ENCODE assay signal across 1 cellular context in genomic region chrX:101390664-101391525, GRCh38.
TF ChIP-seq lines count a peak whose summit lies in the region.

RPL36A (plus strand) TSS chrX:101391011; CDS start chrX:101391044, 33 bp downstream.

TF ChIP-seq in K562, 482 proteins besides CTCF, POLR2A, EP300 and RAD21 (continued from another document and continues in another):
- no peak; the same call in 1 of the 2 replicates for TF ChIP-seq HMGXB4 (CRISPR knock-in tag; IDR thresholded peaks at IDR 0.05)
- peak; percentile 57; the same call in 1 of the 2 replicates for TF ChIP-seq POLR2AphosphoS2 (IDR thresholded peaks at IDR 0.05; ENCODE audit: low read length)
- no peak for TF ChIP-seq KHSRP (IDR thresholded peaks at IDR 0.05)
- peak; percentile 92 for TF ChIP-seq BRD9 (IDR thresholded peaks at IDR 0.05; ENCODE audit: low read depth, partially characterized antibody)
- TF ChIP-seq ZNF512 (tag; IDR thresholded peaks at IDR 0.05) = no peak
- TF ChIP-seq ZNF316 (IDR thresholded peaks at IDR 0.05) = no peak
- TF ChIP-seq STAT5B (CRISPR knock-in tag; IDR thresholded peaks at IDR 0.05) = no peak
- TF ChIP-seq ZNF717 (CRISPR knock-in tag; IDR thresholded peaks at IDR 0.05) = no peak
- TF ChIP-seq RUNX1 (IDR thresholded peaks at IDR 0.05; ENCODE audit: low read depth) = peak; percentile 42; the same call in 1 of the 2 replicates
- no peak for TF ChIP-seq ETS2 (tag; IDR thresholded peaks at IDR 0.05; ENCODE audit: borderline replicate concordance, poor library complexity, severe bottlenecking)
- peak; percentile 31 to 54; a peak in 1 of 4 replicates for TF ChIP-seq SRF (CRISPR knock-in tag; IDR thresholded peaks at IDR 0.05)
- TF ChIP-seq HMBOX1 (IDR thresholded peaks at IDR 0.05) = no peak; the same call in 1 of the 2 replicates
- peak; percentile 84 for TF ChIP-seq ZBTB40 (IDR thresholded peaks at IDR 0.05)
- no peak for TF ChIP-seq ZBTB40 (CRISPR knock-in tag; IDR thresholded peaks at IDR 0.05)
- no peak; the same call in 1 of the 2 replicates for TF ChIP-seq ARID1B (IDR thresholded peaks at IDR 0.05)
- no peak for TF ChIP-seq ZNF311 (CRISPR knock-in tag; IDR thresholded peaks at IDR 0.05)
- TF ChIP-seq IRF1 (CRISPR knock-in tag; IDR thresholded peaks at IDR 0.05; ENCODE audit: borderline replicate concordance) = no peak
- peak; percentile 82 for TF ChIP-seq PHF20 (IDR thresholded peaks at IDR 0.05; ENCODE audit: partially characterized antibody)
- TF ChIP-seq L3MBTL2 (IDR thresholded peaks at IDR 0.05) = peak; percentile 63; the same call in 1 of the 2 replicates
- no peak for TF ChIP-seq ZNF133 (CRISPR knock-in tag; IDR thresholded peaks at IDR 0.05)
- peak; percentile 21 for TF ChIP-seq NELFE (IDR thresholded peaks at IDR 0.05; ENCODE audit: insufficient read depth, insufficient read length)
- TF ChIP-seq ESRRB (CRISPR knock-in tag; IDR thresholded peaks at IDR 0.05; ENCODE audit: borderline replicate concordance) = no peak
- TF ChIP-seq WHSC1 (IDR thresholded peaks at IDR 0.05; ENCODE audit: low read length) = no peak
- peak; percentile 65; the same call in 1 of the 2 replicates for TF ChIP-seq MAX (CRISPR knock-in tag; IDR thresholded peaks at IDR 0.05)
- no peak for TF ChIP-seq ZNF583 (CRISPR knock-in tag; IDR thresholded peaks at IDR 0.05)
- no peak for TF ChIP-seq ETV5 (CRISPR knock-in tag; IDR thresholded peaks at IDR 0.05; ENCODE audit: low read depth)
- no peak for TF ChIP-seq DDX20 (tag; IDR thresholded peaks at IDR 0.05; ENCODE audit: low read depth)
- TF ChIP-seq RNF2 (IDR thresholded peaks at IDR 0.05) = peak; percentile 79; the same call in 1 of the 2 replicates
- TF ChIP-seq MEIS2 (IDR thresholded peaks at IDR 0.05; ENCODE audit: partially characterized antibody) = peak; percentile 17
- TF ChIP-seq PRDM10 (IDR thresholded peaks at IDR 0.05; ENCODE audit: partially characterized antibody) = peak; percentile 10
- peak; percentile 31; the same call in 1 of the 2 replicates for TF ChIP-seq ZNF766 (CRISPR knock-in tag; conservative IDR thresholded peaks at IDR 0.05)
- TF ChIP-seq ATF4 (CRISPR knock-in tag; IDR thresholded peaks at IDR 0.05) = no peak
- TF ChIP-seq PREB (CRISPR knock-in tag; IDR thresholded peaks at IDR 0.05) = 0 out of 2 replicates have a peak, but pooled peaks have one; percentile 73
